Comparison of ENCODE assay signal across 41 cellular contexts in genomic region chr6:22621701-22622100, GRCh38. TPM values are rescaled to one million over a fixed set of nuclear protein-coding genes. Genes with fewer than 3 reads are reported as not detected.
"Had no signal": no experiment of that assay in that cellular context is flagged by ENCODE, and none has a peak within 500 bp of the region (broad histone marks: within the 10 kb centered on the region; RNA-seq: fewer than 3 reads in every experiment).

No MANE protein-coding gene starts in this region.

- H3K4me3 ChIP-seq: ascending aorta, body of pancreas, breast epithelium, K562, Peyer's patch, SJSA1 had no signal

- H3K36me3 ChIP-seq: ascending aorta, breast epithelium, Peyer's patch, SJSA1 had no signal

- H3K27ac ChIP-seq: ascending aorta, body of pancreas, breast epithelium, Peyer's patch, SJSA1, VCaP had no signal

- H3K27me3 Mint-ChIP-seq: activated B cell treated with CpG ODN at 0.5 μM for 24 hours; activated CD4-positive, alpha-beta memory T cell treated with anti-CD3 and anti-CD28 coated beads, Interleukin-2, amount 10 ng/mL, durations not matched to agents 7 days and 5 days; activated CD8-positive, alpha-beta memory T cell treated with anti-CD3 and anti-CD28 coated beads, Interleukin-2, amount 10 ng/mL, durations not matched to agents 7 days and 5 days; activated naive CD8-positive, alpha-beta T cell treated with anti-CD3 and anti-CD28 coated beads, Interleukin-2, amount 10 ng/mL, durations not matched to agents 7 days and 5 days had no signal

- H3K9me3 ChIP-seq: body of pancreas, Peyer's patch, SJSA1 had no signal

- ATAC-seq: activated CD8-positive, alpha-beta memory T cell treated with anti-CD3 and anti-CD28 coated beads, Interleukin-2, amount 10 ng/mL, durations not matched to agents 7 days and 5 days; body of pancreas; K562; PC-3 had no signal

- H3K27me3 ChIP-seq: ascending aorta, body of pancreas, breast epithelium, Peyer's patch, SJSA1 had no signal

- H3K36me3 Mint-ChIP-seq: activated CD8-positive, alpha-beta memory T cell treated with anti-CD3 and anti-CD28 coated beads, Interleukin-2, amount 10 ng/mL, durations not matched to agents 7 days and 5 days; activated naive CD8-positive, alpha-beta T cell treated with anti-CD3 and anti-CD28 coated beads, Interleukin-2, amount 10 ng/mL, durations not matched to agents 7 days and 5 days had no signal

- H3K9me3 Mint-ChIP-seq: activated naive CD8-positive, alpha-beta T cell treated with anti-CD3 and anti-CD28 coated beads, Interleukin-2, amount 10 ng/mL, durations not matched to agents 7 days and 5 days had no signal

- DNase-seq: activated B cell treated with CpG ODN at 0.5 μM for 24 hours; activated CD4-positive, alpha-beta memory T cell treated with anti-CD3 and anti-CD28 coated beads, Interleukin-2, amount 10 ng/mL, durations not matched to agents 7 days and 5 days; activated CD4-positive, alpha-beta T cell treated with anti-CD3 and anti-CD28 coated beads for 1 hour; activated CD4-positive, alpha-beta T cell treated with anti-CD3 and anti-CD28 coated beads for 48 hours; activated CD8-positive, alpha-beta memory T cell treated with anti-CD3 and anti-CD28 coated beads for 24 hours; activated CD8-positive, alpha-beta memory T cell treated with anti-CD3 and anti-CD28 coated beads, Interleukin-2, amount 10 ng/mL, durations not matched to agents 7 days and 5 days; activated CD8-positive, alpha-beta memory T cell treated with anti-CD3 and anti-CD28 coated beads, Interleukin-2, amount 50 U/mL, for 48 hours; activated effector memory CD4-positive, alpha-beta T cell treated with anti-CD3 and anti-CD28 coated beads, Interleukin-2, amount 50 U/mL, for 16 hours; activated naive CD4-positive, alpha-beta T cell; activated naive CD4-positive, alpha-beta T cell treated with anti-CD3 and anti-CD28 coated beads, Interleukin-2, amount 50 U/mL, for 16 hours; activated naive CD8-positive, alpha-beta T cell treated with anti-CD3 and anti-CD28 coated beads, Interleukin-2, amount 10 ng/mL, durations not matched to agents 7 days and 5 days; activated T-cell treated with anti-CD3 and anti-CD28 coated beads, Interleukin-2, amount 50 U/mL, for 48 hours; amygdala; body of pancreas; NCI-H1092 treated with DMSO at 0.1 percent for 48 hours; NCI-H1417; NCI-H146; NCI-H187 treated with DMSO at 0.1 percent for 48 hours; NCI-H2081; NCI-H2171 treated with DMSO at 0.1 percent for 48 hours; NCI-H2227 treated with DMSO at 0.1 percent for 48 hours; NCI-H524; NCI-H748 treated with DMSO at 0.1 percent for 48 hours; NK-92 treated with Interleukin-12 subunit alpha and Interleukin-12 subunit beta, amount 100 ng/mL, for 24 hours; PC-3; Peyer's patch; RPMI8226; SHP77 treated with DMSO at 0.1 percent for 48 hours; SW 1271; T-helper 1 cell; T-helper 2 cell; T-helper 9 cell had no signal

- H3K4me1 Mint-ChIP-seq: activated B cell treated with CpG ODN at 0.5 μM for 24 hours; activated CD4-positive, alpha-beta memory T cell treated with anti-CD3 and anti-CD28 coated beads, Interleukin-2, amount 10 ng/mL, durations not matched to agents 7 days and 5 days; activated CD8-positive, alpha-beta memory T cell treated with anti-CD3 and anti-CD28 coated beads, Interleukin-2, amount 10 ng/mL, durations not matched to agents 7 days and 5 days; activated naive CD8-positive, alpha-beta T cell treated with anti-CD3 and anti-CD28 coated beads, Interleukin-2, amount 10 ng/mL, durations not matched to agents 7 days and 5 days had no signal

- H3K4me3 Mint-ChIP-seq: activated B cell treated with CpG ODN at 0.5 μM for 24 hours; activated CD4-positive, alpha-beta memory T cell treated with anti-CD3 and anti-CD28 coated beads, Interleukin-2, amount 10 ng/mL, durations not matched to agents 7 days and 5 days; activated CD8-positive, alpha-beta memory T cell treated with anti-CD3 and anti-CD28 coated beads, Interleukin-2, amount 10 ng/mL, durations not matched to agents 7 days and 5 days; activated naive CD8-positive, alpha-beta T cell treated with anti-CD3 and anti-CD28 coated beads, Interleukin-2, amount 10 ng/mL, durations not matched to agents 7 days and 5 days had no signal

- H3K27ac Mint-ChIP-seq: activated B cell treated with CpG ODN at 0.5 μM for 24 hours; activated CD4-positive, alpha-beta memory T cell treated with anti-CD3 and anti-CD28 coated beads, Interleukin-2, amount 10 ng/mL, durations not matched to agents 7 days and 5 days; activated CD8-positive, alpha-beta memory T cell treated with anti-CD3 and anti-CD28 coated beads, Interleukin-2, amount 10 ng/mL, durations not matched to agents 7 days and 5 days; activated naive CD8-positive, alpha-beta T cell treated with anti-CD3 and anti-CD28 coated beads, Interleukin-2, amount 10 ng/mL, durations not matched to agents 7 days and 5 days had no signal

- H3K4me1 ChIP-seq: ascending aorta, body of pancreas, breast epithelium, Peyer's patch, SJSA1 had no signal

RNA-seq across cellular contexts. Expression of gene HDGFL1, which starts 52.3 kb away (rescaled TPM):
- total RNA-seq: activated B cell treated with CpG ODN at 0.5 μM for 24 hours; activated CD4-positive, alpha-beta memory T cell treated with anti-CD3 and anti-CD28 coated beads, Interleukin-2, amount 10 ng/mL, durations not matched to agents 7 days and 5 days; activated CD8-positive, alpha-beta memory T cell treated with anti-CD3 and anti-CD28 coated beads, Interleukin-2, amount 10 ng/mL, durations not matched to agents 7 days and 5 days; activated naive CD8-positive, alpha-beta T cell treated with anti-CD3 and anti-CD28 coated beads, Interleukin-2, amount 10 ng/mL, durations not matched to agents 7 days and 5 days; ascending aorta; body of pancreas; breast epithelium; cardiac septum; IMR-90; M059J; PC-3; Peyer's patch; SJSA1 had no signal
- polyA plus RNA-seq: adipose tissue, IMR-90 had no signal
